In the genomic region with DNA sequence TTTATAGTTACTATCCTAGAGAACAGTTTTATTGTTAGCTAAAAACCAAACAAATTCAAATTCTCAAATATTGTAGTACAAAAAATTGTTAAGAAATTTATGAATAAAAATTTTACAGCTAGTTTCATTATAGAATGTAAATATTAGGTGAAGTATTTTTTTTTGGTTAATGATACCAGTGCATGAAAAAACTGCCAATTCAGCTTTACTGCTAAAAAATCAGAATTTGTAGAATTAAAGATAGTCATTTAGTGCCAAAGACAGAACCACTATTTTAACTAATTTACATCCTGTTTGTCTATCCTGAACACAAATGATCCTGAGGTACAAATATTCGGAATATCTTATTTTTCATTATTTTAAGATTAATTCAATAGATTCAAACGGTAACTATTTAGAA, we compare ENCODE assay signal across 19 cellular contexts.
"Had no signal": no experiment of that assay in that cellular context is flagged by ENCODE, and none has a peak within 500 bp of the region (broad histone marks: within the 10 kb centered on the region; RNA-seq: fewer than 3 reads in every experiment).

No MANE protein-coding gene starts in this region.

- H3K9me3 ChIP-seq: colonic mucosa, esophagus squamous epithelium, ovary, stomach, tibial artery had no signal

- H3K36me3 ChIP-seq: colonic mucosa, esophagus squamous epithelium, ovary, stomach, tibial artery had no signal

- DNase-seq: colonic mucosa; effector CD8-positive, alpha-beta T cell; endodermal cell; erythroblast; esophagus squamous epithelium; foreskin melanocyte; natural killer cell; occipital lobe; ovary; stimulated activated CD4-positive, alpha-beta T cell treated with anti-CD3 and anti-CD28 coated beads, Interleukin-2, amount 100 ng/mL, for 24 hours; stimulated activated CD4-positive, alpha-beta T cell treated with anti-CD3 and anti-CD28 coated beads, Interleukin-4, amount 100 ng/mL, for 24 hours; stimulated activated naive CD4-positive, alpha-beta T cell treated with Interleukin-2 at 50 U/mL for 16 hours; stomach; tibial artery had no signal

- H3K27ac ChIP-seq: colonic mucosa, esophagus squamous epithelium, ovary, stomach, tibial artery had no signal

- H3K27me3 ChIP-seq: colonic mucosa, esophagus squamous epithelium, ovary, stomach, tibial artery had no signal

- H3K4me1 ChIP-seq: colonic mucosa, esophagus squamous epithelium, stomach, tibial artery had no signal

- ATAC-seq: left lobe of liver; natural killer cell; sciatic nerve; stimulated activated effector memory CD8-positive, alpha-beta T cell treated with anti-CD3 and anti-CD28 coated beads, Interleukin-12 subunit alpha, Interleukin-12 subunit beta, amount 100 ng/mL, for 72 hours had no signal

- H3K4me3 ChIP-seq: colonic mucosa, esophagus squamous epithelium, lung, ovary, stomach, tibial artery had no signal

- FAIRE-seq: keratinocyte had no signal
